Comparison of ENCODE assay signal across 24 cellular contexts in genomic region chr1:5403935-5404334, GRCh38.
"Had no signal": no experiment of that assay in that cellular context is flagged by ENCODE, and none has a peak within 500 bp of the region (broad histone marks: within the 10 kb centered on the region; RNA-seq: fewer than 3 reads in every experiment).

No MANE protein-coding gene starts in this region.

- H3K4me3 ChIP-seq: coronary artery, esophagus muscularis mucosa, gastroesophageal sphincter, heart left ventricle, hepatocyte, left lung, neural progenitor cell, right lobe of liver, thyroid gland had no signal

- H3K27ac ChIP-seq: coronary artery, esophagus muscularis mucosa, foreskin keratinocyte, gastroesophageal sphincter, heart left ventricle, hepatocyte, left lung, neural progenitor cell, right lobe of liver, thyroid gland had no signal

- H3K4me2 ChIP-seq: hepatocyte, neural progenitor cell had no signal

- DNase-seq: dermis blood vessel endothelial cell; effector memory CD4-positive, alpha-beta T cell; foreskin keratinocyte; heart left ventricle; left cardiac atrium; left lung; mammary epithelial cell; midbrain; naive thymus-derived CD4-positive, alpha-beta T cell; nucleus accumbens; right lobe of liver; small intestine; stimulated activated CD4-positive, alpha-beta T cell treated with anti-CD3 and anti-CD28 coated beads, Interleukin-15, amount 100 ng/mL, for 24 hours; stimulated activated CD4-positive, alpha-beta T cell treated with anti-CD3 and anti-CD28 coated beads, Interleukin-4, amount 100 ng/mL, for 1 hour; stimulated activated CD8-positive, alpha-beta memory T cell treated with anti-CD3 and anti-CD28 coated beads, Interleukin-4, amount 100 ng/mL, for 48 hours; stimulated activated naive CD4-positive, alpha-beta T cell; stimulated activated naive CD8-positive, alpha-beta T cell treated with anti-CD3 and anti-CD28 coated beads, Interleukin-15, amount 100 ng/mL, for 72 hours; trophoblast cell had no signal

- H3K27me3 ChIP-seq: foreskin keratinocyte, hepatocyte, left lung, neural progenitor cell, right lobe of liver, thyroid gland had no signal

- ATAC-seq: foreskin keratinocyte; gastroesophageal sphincter; heart left ventricle; left cardiac atrium; left lung; naive thymus-derived CD4-positive, alpha-beta T cell had no signal

- H2AFZ ChIP-seq: hepatocyte, neural progenitor cell had no signal

- H3K4me1 ChIP-seq: esophagus muscularis mucosa, foreskin keratinocyte, gastroesophageal sphincter, heart left ventricle, left lung, neural progenitor cell, right lobe of liver had no signal

- H3K79me2 ChIP-seq: hepatocyte had no signal

- H3K36me3 ChIP-seq: esophagus muscularis mucosa, gastroesophageal sphincter, heart left ventricle, left lung, neural progenitor cell, right lobe of liver, thyroid gland had no signal

- H3K9me3 ChIP-seq: esophagus muscularis mucosa, gastroesophageal sphincter, heart left ventricle, left lung, right lobe of liver, thyroid gland had no signal
